9 cellular contexts compared by ENCODE assay signal in the genomic region with DNA sequence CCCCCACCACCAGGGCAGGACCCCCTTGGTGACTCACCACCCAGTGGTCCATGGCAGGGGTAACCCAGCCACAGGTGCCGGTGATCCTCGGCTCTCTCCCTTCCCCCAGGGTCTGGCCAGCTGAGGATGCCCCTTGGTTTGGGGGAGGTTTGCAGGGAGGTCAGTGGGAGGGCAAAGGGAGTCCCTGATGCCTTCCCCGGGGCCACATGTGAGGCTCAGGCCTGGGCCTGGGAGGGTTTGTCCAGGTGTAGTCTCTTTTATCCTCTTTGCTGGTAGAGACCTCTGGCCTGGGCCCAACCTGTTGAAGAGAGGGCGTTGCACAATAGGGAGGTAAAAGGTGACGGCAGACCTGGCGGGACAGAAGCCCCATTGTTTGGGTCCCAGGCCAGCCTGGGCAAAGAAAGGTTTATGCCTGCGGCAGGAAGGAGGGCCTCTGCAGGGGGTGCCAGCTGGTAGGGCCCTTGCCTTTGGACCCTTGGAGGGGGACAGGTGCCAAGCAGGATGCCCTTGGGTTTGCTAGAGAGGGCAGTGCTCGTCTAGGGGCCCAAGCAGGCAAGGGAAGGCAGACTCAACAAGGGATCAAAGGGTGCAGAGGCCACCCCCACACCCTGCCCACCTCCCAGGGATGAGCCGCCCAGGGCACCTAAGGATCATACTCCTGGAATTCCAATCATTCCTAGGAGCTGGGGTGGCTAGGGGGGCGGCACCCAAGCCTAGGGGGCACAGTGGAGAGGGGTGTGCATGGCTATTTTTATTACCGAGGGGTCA. TPM values are rescaled to one million over a fixed set of nuclear protein-coding genes. Genes with fewer than 3 reads are reported as not detected.
DNase-seq lines count a peak whose midpoint lies in the region; ATAC-seq and TF ChIP-seq lines count a peak whose summit lies in the region.
"Had no signal": no experiment of that assay in that cellular context is flagged by ENCODE, and none has a peak within 500 bp of the region (broad histone marks: within the 10 kb centered on the region; RNA-seq: fewer than 3 reads in every experiment).

No MANE protein-coding gene starts in this region.

- H3K27me3 ChIP-seq in HUES64 (ENCODE audit: insufficient read depth, low read length) (peaks cover 9% of the 10 kb centered on the region; the same call in 1 of the 2 replicates), body of pancreas (no peaks in the 10 kb centered on the region), mesenchymal stem cell (ENCODE audit: control insufficient read depth in 1 of 2, insufficient read depth in 1 of 2, low read length in 2 of 2) (peaks cover 0 to 3% of the 10 kb centered on the region in 2 experiments), tibial artery (no peaks in the 10 kb centered on the region)

- ATAC-seq in body of pancreas = peak; percentile 74

- no peak for TF ChIP-seq CTCF in body of pancreas (IDR thresholded peaks at IDR 0.05)
- TF ChIP-seq CTCF in tibial artery (IDR thresholded peaks at IDR 0.05) = no peak

- H3K4me3 ChIP-seq in HUES64 (ENCODE audit: low read length) = peak overlapping the region; percentile 37; the same call in 1 of the 2 replicates
- no peak overlapping the region for H3K4me3 ChIP-seq in body of pancreas
- H3K4me3 ChIP-seq in mesenchymal stem cell (ENCODE audit: insufficient read depth in 1 of 2, low read depth in 1 of 2, low read length in 2 of 2) = no peak overlapping the region
- peak overlapping the region; percentile 72 to 81 for H3K4me3 ChIP-seq in tibial artery

- H3K4me2 ChIP-seq in mesenchymal stem cell (ENCODE audit: low read length, poor library complexity, severe bottlenecking) = peak overlapping the region; percentile 72
- H3K4me2 ChIP-seq: KMS-11 had no signal

- H2BK5ac ChIP-seq in mesenchymal stem cell (ENCODE audit: low read depth, low read length, poor library complexity, severe bottlenecking) = no peak overlapping the region

- no peak overlapping the region for H3K14ac ChIP-seq in mesenchymal stem cell (ENCODE audit: low read length in 2 of 2)

- no peak overlapping the region for H4K8ac ChIP-seq in mesenchymal stem cell (ENCODE audit: low read length)

- H3K27ac ChIP-seq in HUES64 (ENCODE audit: low read depth, low read length) = no peak overlapping the region
- peak overlapping the region; percentile 88 to 94 (median 94) for H3K27ac ChIP-seq in body of pancreas
- peak overlapping the region; percentile 73 for H3K27ac ChIP-seq in mesenchymal stem cell (ENCODE audit: low read length, poor library complexity, severe bottlenecking)
- peak overlapping the region; percentile 87 to 91 for H3K27ac ChIP-seq in tibial artery
- H3K27ac ChIP-seq: KMS-11 had no signal

- no peaks in the 10 kb centered on the region for H3K9me3 ChIP-seq in HUES64 (ENCODE audit: insufficient read depth, low read depth, low read length)
- no peaks in the 10 kb centered on the region for H3K9me3 ChIP-seq in body of pancreas
- H3K9me3 ChIP-seq in mesenchymal stem cell (ENCODE audit: control insufficient read depth, low read length) = no peaks in the 10 kb centered on the region
- H3K9me3 ChIP-seq in tibial artery = no peaks in the 10 kb centered on the region

- H2BK120ac ChIP-seq in mesenchymal stem cell (ENCODE audit: low read depth, low read length) = no peak overlapping the region

- peak overlapping the region; percentile 74 for H2AK5ac ChIP-seq in mesenchymal stem cell (ENCODE audit: low read length, severe bottlenecking)

- H3K79me1 ChIP-seq in mesenchymal stem cell (replicated peaks; ENCODE audit: low read length, poor library complexity, severe bottlenecking) = no peaks in the 10 kb centered on the region

- H4K91ac ChIP-seq in mesenchymal stem cell (ENCODE audit: low read length) = no peak overlapping the region

- WGBS in HUES64 = 72% methylated on average over 10 of the region's 11 CpGs
- WGBS in body of pancreas, 2 donors = 50 to 57% methylated on average over 9 to 11 of the region's 11 CpGs
- 92% methylated on average over 8 of the region's 11 CpGs for WGBS in mesenchymal stem cell

- H3K36me3 ChIP-seq in HUES64 (ENCODE audit: insufficient read depth, low read length) (no peaks in the 10 kb centered on the region), body of pancreas (replicated peaks in 1 of 2; ENCODE audit: insufficient read depth in 1 of 2, low read depth in 2 of 2) (no peaks in the 10 kb centered on the region), mesenchymal stem cell (ENCODE audit: control insufficient read depth in 1 of 2, insufficient read depth in 2 of 2, low read depth in 1 of 2, low read length in 2 of 2) (no peaks in the 10 kb centered on the region), tibial artery (peaks cover 0 to 5% (median 0%) of the 10 kb centered on the region in 3 donors)

- intact Hi-C loops in body of pancreas (cut with DNase I) (no loop called here), tibial artery (cut with DNase I; ENCODE audit: low total_unique reads) (no loop called here)

- no peak overlapping the region for H3K4ac ChIP-seq in mesenchymal stem cell (ENCODE audit: low read depth in 1 of 2, low read length in 2 of 2)

- no peak overlapping the region for H2BK12ac ChIP-seq in mesenchymal stem cell (ENCODE audit: low read length in 2 of 2)

- DNase-seq in body of pancreas (peak; percentile 73 to 88 (median 84)), mesenchymal stem cell (no peak), tibial artery (no peak), NCI-H2227 (lab: John Stamatoyannopoulos, UW; ENCODE audit: unreplicated experiment) (no peak), DMS114 treated with DMSO at 0.1 percent for 48 hours (lab: John Stamatoyannopoulos, UW; ENCODE audit: unreplicated experiment) (no peak)
- no peak for DNase-seq in activated T-cell treated with anti-CD3 and anti-CD28 coated beads, Interleukin-2, amount 50 U/mL, for 48 hours
- DNase-seq: NCI-H774 had no signal

- no peak overlapping the region for H2BK15ac ChIP-seq in mesenchymal stem cell (ENCODE audit: low read depth, poor library complexity, severe bottlenecking)

- H2AFZ ChIP-seq in mesenchymal stem cell (ENCODE audit: low read depth, low read length) = no peak overlapping the region

- H3K9ac ChIP-seq in HUES64 (ENCODE audit: low read depth, low read length) (0 out of 2 replicates have a peak overlapping the region, but pooled peaks have one; percentile 11), mesenchymal stem cell (ENCODE audit: low read length) (no peak overlapping the region)
- H3K9ac ChIP-seq: KMS-11 had no signal

- no peak overlapping the region for H3K18ac ChIP-seq in mesenchymal stem cell (ENCODE audit: low read depth in 1 of 2, low read length in 2 of 2)

- no peak for TF ChIP-seq POLR2A in body of pancreas (IDR thresholded peaks at IDR 0.05)

- peaks cover 31% of the 10 kb centered on the region for H3K4me1 ChIP-seq in HUES64 (ENCODE audit: insufficient read depth, low read length)
- H3K4me1 ChIP-seq in body of pancreas = peaks cover 55% of the 10 kb centered on the region
- H3K4me1 ChIP-seq in mesenchymal stem cell (ENCODE audit: control insufficient read depth, insufficient read depth, low read depth, low read length) = peaks cover 58% of the 10 kb centered on the region
- peaks cover 0 to 71% (median 51%) of the 10 kb centered on the region in 4 donors for H3K4me1 ChIP-seq in tibial artery

- no peak overlapping the region for H3K23ac ChIP-seq in mesenchymal stem cell (ENCODE audit: low read length in 2 of 2)

RNA-seq across cellular contexts. Expression of a gene that starts 0.8 kb away (rescaled TPM):
- polyA plus RNA-seq in HUES64 (2013, experiment 1 of 2) = 2.5 TPM
- polyA plus RNA-seq in HUES64 (2013, experiment 2 of 2) = 3.2 TPM
- 100 to 1,000 TPM in 1 of 2 donors, 10 to 100 TPM in 1; 47.2 to 148 TPM for total RNA-seq in body of pancreas
- 0.47 TPM for polyA plus RNA-seq in mesenchymal stem cell (2013, experiment 1 of 2)
- polyA plus RNA-seq in mesenchymal stem cell (2013, experiment 2 of 2) = 0.47 TPM

RNA-seq across cellular contexts. Expression of a gene that starts 41.9 kb away (rescaled TPM):
- polyA plus RNA-seq in HUES64 (2013, experiment 1 of 2) = not detected
- polyA plus RNA-seq in HUES64 (2013, experiment 2 of 2) = 0.19 TPM
- total RNA-seq in body of pancreas = not detected
- polyA plus RNA-seq in mesenchymal stem cell (2013, experiment 1 of 2) = not detected
- polyA plus RNA-seq in mesenchymal stem cell (2013, experiment 2 of 2) = not detected

Comparison
In these comparisons a context has a peak if more than half of its experiments do, and no peak if none do; other contexts are left out.
1. H3K4me3 ChIP-seq: peak in HUES64 (single experiment) and tibial artery (2 of 2); none in body of pancreas (0 of 2) and mesenchymal stem cell (0 of 2).
2. DNase-seq: peak in body of pancreas (4 of 4); none in mesenchymal stem cell (single experiment), tibial artery (0 of 2), NCI-H2227 (single experiment), DMS114 treated with DMSO at 0.1 percent for 48 hours (single experiment) and activated T-cell treated with anti-CD3 and anti-CD28 coated beads, Interleukin-2, amount 50 U/mL, for 48 hours (0 of 2).